1 cellular context compared by ENCODE assay signal in the genomic region with DNA sequence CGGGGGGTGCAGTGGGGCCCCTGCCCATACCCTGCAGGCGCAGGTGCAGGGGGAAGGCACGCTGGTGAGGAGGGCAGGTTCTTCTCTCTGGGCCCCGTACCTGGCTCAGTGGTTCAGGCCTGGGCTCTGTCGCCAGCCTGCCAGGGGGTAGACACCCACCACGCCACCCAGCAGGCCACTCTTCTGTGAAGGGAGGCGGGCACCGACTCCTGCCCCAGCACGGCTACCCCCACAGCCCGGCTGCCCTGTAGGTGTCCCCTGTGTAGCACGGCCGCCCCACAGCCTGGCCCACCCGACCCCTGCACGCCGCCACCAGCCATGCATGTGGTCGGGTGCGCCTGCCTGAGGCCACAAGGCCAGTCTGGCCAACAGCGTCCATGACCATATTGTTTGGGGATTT.
TF ChIP-seq lines count a peak whose summit lies in the region.

No MANE protein-coding gene starts in this region.

TF ChIP-seq in H1, 55 proteins besides CTCF, POLR2A, EP300 and RAD21:
- TF ChIP-seq ATF3 (IDR thresholded peaks at IDR 0.05; ENCODE audit: insufficient read depth, low read depth, low read length) = no peak
- TF ChIP-seq TEAD4 (IDR thresholded peaks at IDR 0.05; ENCODE audit: low read depth, low read length) = no peak
- TF ChIP-seq, protein P1, sequence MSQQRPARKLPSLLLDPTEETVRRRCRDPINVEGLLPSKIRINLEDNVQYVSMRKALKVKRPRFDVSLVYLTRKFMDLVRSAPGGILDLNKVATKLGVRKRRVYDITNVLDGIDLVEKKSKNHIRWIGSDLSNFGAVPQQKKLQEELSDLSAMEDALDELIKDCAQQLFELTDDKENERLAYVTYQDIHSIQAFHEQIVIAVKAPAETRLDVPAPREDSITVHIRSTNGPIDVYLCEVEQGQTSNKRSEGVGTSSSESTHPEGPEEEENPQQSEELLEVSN (IDR thresholded peaks at IDR 0.05) = no peak
- TF ChIP-seq TCF12 (IDR thresholded peaks at IDR 0.05; ENCODE audit: low read depth, low read length) = no peak
- TF ChIP-seq, protein P2, sequence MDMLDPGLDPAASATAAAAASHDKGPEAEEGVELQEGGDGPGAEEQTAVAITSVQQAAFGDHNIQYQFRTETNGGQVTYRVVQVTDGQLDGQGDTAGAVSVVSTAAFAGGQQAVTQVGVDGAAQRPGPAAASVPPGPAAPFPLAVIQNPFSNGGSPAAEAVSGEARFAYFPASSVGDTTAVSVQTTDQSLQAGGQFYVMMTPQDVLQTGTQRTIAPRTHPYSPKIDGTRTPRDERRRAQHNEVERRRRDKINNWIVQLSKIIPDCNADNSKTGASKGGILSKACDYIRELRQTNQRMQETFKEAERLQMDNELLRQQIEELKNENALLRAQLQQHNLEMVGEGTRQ (IDR thresholded peaks at IDR 0.05; ENCODE audit: low read length) = no peak
- TF ChIP-seq SP1 (IDR thresholded peaks at IDR 0.05; ENCODE audit: low read depth, low read length) = no peak
- TF ChIP-seq JUND (IDR thresholded peaks at IDR 0.05; ENCODE audit: low read length) = no peak
- no peak for TF ChIP-seq FOSL1 (IDR thresholded peaks at IDR 0.05; ENCODE audit: insufficient read depth, low read depth, low read length)
- TF ChIP-seq ZNF274 (IDR thresholded peaks at IDR 0.05; ENCODE audit: borderline replicate concordance, extremely low read depth, low read length) = no peak
- no peak for TF ChIP-seq POLR2AphosphoS5 (IDR thresholded peaks at IDR 0.05; ENCODE audit: low read depth, low read length)
- no peak for TF ChIP-seq BACH1 (IDR thresholded peaks at IDR 0.05; ENCODE audit: low read length)
- no peak for TF ChIP-seq CEBPB (IDR thresholded peaks at IDR 0.05; ENCODE audit: low read depth, low read length)
- TF ChIP-seq ASH2L (IDR thresholded peaks at IDR 0.05; ENCODE audit: low read length) = no peak
- no peak for TF ChIP-seq SIN3A (conservative IDR thresholded peaks at IDR 0.05 in 1 of 2, IDR thresholded peaks at IDR 0.05 in 1 of 2; ENCODE audit: low read depth in 1 of 2, low read length in 2 of 2)
- TF ChIP-seq TBP (IDR thresholded peaks at IDR 0.05; ENCODE audit: low read depth, low read length) = no peak
- no peak for TF ChIP-seq SUZ12 (IDR thresholded peaks at IDR 0.05; ENCODE audit: low read length)
- TF ChIP-seq GABPA (IDR thresholded peaks at IDR 0.05; ENCODE audit: borderline replicate concordance, insufficient read depth, low read length) = no peak
- TF ChIP-seq BCL11A (IDR thresholded peaks at IDR 0.05; ENCODE audit: low read depth in 2 of 2, low read length in 2 of 2) = no peak
